22 cellular contexts compared by ENCODE assay signal in the genomic region with DNA sequence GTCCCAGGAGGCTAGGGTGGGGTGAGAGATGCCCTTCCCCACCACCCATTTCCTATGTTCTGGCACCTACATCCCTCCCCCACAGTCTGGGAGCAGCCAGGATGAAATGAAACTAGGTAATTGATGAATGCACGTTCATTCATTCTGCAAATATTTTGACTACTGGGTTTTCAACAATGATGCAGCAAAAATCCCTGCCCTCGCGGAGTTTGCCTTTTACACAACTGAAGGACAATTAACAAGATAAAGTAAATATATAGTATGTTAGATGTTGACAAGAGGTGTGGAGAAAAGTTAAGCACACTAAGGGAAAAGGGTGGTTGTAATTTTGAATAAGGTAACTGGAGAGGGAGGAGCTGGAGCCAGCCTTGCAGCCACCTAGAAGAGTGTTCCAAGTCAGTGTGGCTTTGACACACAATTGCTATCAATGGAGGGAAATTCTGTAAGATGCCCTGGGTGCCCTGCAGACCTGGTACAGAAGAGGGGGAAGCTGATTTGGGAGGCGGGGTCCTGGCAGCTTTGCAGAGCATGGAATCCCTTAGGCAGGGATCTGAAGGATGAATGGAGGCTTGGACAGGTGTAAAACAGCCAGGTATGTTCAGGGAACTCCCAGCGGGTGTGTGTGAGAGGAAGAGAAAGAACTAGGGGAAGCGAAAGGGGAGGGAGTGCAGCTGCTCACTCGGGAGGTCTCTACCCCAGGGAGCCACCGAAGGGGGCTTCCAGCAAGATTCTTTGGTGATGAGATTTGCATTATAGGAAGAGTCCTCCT. TPM values are rescaled to one million over a fixed set of nuclear protein-coding genes. Genes with fewer than 3 reads are reported as not detected.
DNase-seq lines count a peak whose midpoint lies in the region; ATAC-seq, FAIRE-seq and TF ChIP-seq lines count a peak whose summit lies in the region.
"Had no signal": no experiment of that assay in that cellular context is flagged by ENCODE, and none has a peak within 500 bp of the region (broad histone marks: within the 10 kb centered on the region; RNA-seq: fewer than 3 reads in every experiment).

No MANE protein-coding gene starts in this region.

- WGBS in K562 (ENCODE audit: insufficient coverage, low coverage, missing lambda C conversion rate), result under 1% methylated on average over 8 of the region's 8 CpGs

- H3K9me1 ChIP-seq in K562 (ENCODE audit: control insufficient read depth, insufficient read depth, low read length), result no peaks in the 10 kb centered on the region

- H3K4me2 ChIP-seq in K562 (ENCODE audit: insufficient read depth, low read length), result no peak overlapping the region

- no peak overlapping the region for H3K27ac ChIP-seq in K562 (ENCODE audit: extremely low read depth, low read depth, low read length)
- H3K27ac ChIP-seq: ovary, suprapubic skin had no signal

- peaks cover 17% of the 10 kb centered on the region for H3K27me3 Mint-ChIP-seq in nephron (ENCODE audit: low read depth)
- peaks cover 22% of the 10 kb centered on the region for H3K27me3 Mint-ChIP-seq in progenitor cell of endocrine pancreas

- intact Hi-C loops in K562 (cut with micrococcal nuclease), result no loop called here

- in situ Hi-C loops in K562 (cut with MboI), result no loop called here

- no peaks in the 10 kb centered on the region; the same call in 1 of the 2 replicates for H3K27me3 ChIP-seq in H7 (ENCODE audit: control insufficient read depth, insufficient read depth, low read length)
- peaks cover 0 to 22% of the 10 kb centered on the region in 2 experiments; a peak in 2 of 5 replicates for H3K27me3 ChIP-seq in K562 (ENCODE audit: control insufficient read depth in 2 of 2, insufficient read depth in 2 of 2, low read length in 2 of 2)
- H3K27me3 ChIP-seq: ovary had no signal

- POLR2A ChIA-PET in K562 (lab: Yijun Ruan, JAX), result interaction anchor here (0.6 kb wide), 2 partner anchors 9 to 72 kb away, joined by 3 to 4 read pairs; no protein-coding TSS in a partner anchor

- TF ChIP-seq POLR2A in K562 (conservative IDR thresholded peaks at IDR 0.05), result no peak

- no peak for TF ChIP-seq EP300 in K562 (IDR thresholded peaks at IDR 0.05; ENCODE audit: low read length)

- BruUV-seq in K562 (replicated peaks; lab: Mats Ljungman, UMichigan), result no TSS peak

- 0 out of 2 replicates have a peak, but pooled peaks cover 1% of the 10 kb centered on the region for H3K36me3 ChIP-seq in H7 (replicated peaks; ENCODE audit: control insufficient read depth, insufficient read depth, low read length)
- H3K36me3 ChIP-seq in K562 (ENCODE audit: control insufficient read depth, insufficient read depth, low read length), result no peaks in the 10 kb centered on the region
- H3K36me3 ChIP-seq: ovary, suprapubic skin had no signal

- H3K9me3 Mint-ChIP-seq in nephron, result no peaks in the 10 kb centered on the region
- no peaks in the 10 kb centered on the region for H3K9me3 Mint-ChIP-seq in progenitor cell of endocrine pancreas (ENCODE audit: low read depth)
- H3K9me3 Mint-ChIP-seq: central memory CD8-positive, alpha-beta T cell had no signal

- H2AFZ ChIP-seq in K562 (ENCODE audit: low read depth, low read length), result no peak overlapping the region

- CTCF ChIA-PET in K562 (lab: Yijun Ruan, JAX; ENCODE audit: low intra/inter-chr PET ratio), result no interaction called here

- H3K4me3 ChIP-seq in H7 (ENCODE audit: insufficient read depth, low read depth, low read length) (no peak overlapping the region), K562 (no peak overlapping the region)
- H3K4me3 ChIP-seq: ovary, suprapubic skin had no signal

- no peak for FAIRE-seq in K562 (lab: Jason Lieb, UNC)
- FAIRE-seq: GM12892 had no signal

- H4K20me1 ChIP-seq in K562 (replicated peaks; ENCODE audit: control insufficient read depth, insufficient read depth, low read length), result no peaks in the 10 kb centered on the region

- DNase-seq in AG08396 (ENCODE audit: low spot score) (peak; percentile 22), H7 (peak; percentile 44), K562 (ENCODE audit: extremely low read depth in 1 of 4, low spot score in 3 of 4) (no peak), progenitor cell of endocrine pancreas (ENCODE audit: low spot score, unreplicated experiment) (no peak), SIG-M5 (lab: John Stamatoyannopoulos, UW) (no peak)
- DNase-seq: activated gamma-delta T cell; amniotic stem cell; Calu3; effector CD8-positive, alpha-beta T cell; GF-D8; kidney glomerular epithelial cell; NCI-H146; NCI-H226; stimulated activated CD4-positive, alpha-beta T cell treated with anti-CD3 and anti-CD28 coated beads, Interleukin-4, amount 100 ng/mL, for 1 hour had no signal

- H3K36me3 Mint-ChIP-seq in nephron (ENCODE audit: low read depth), result no peaks in the 10 kb centered on the region
- H3K36me3 Mint-ChIP-seq in progenitor cell of endocrine pancreas (ENCODE audit: insufficient read depth), result no peaks in the 10 kb centered on the region

- no peak for ATAC-seq in K562
- no peak for ATAC-seq in GM19023 (IDR thresholded peaks at IDR 0.05; ENCODE audit: unreplicated experiment)
- no peak for ATAC-seq in HG03565 (IDR thresholded peaks at IDR 0.05; ENCODE audit: unreplicated experiment)

- no peaks in the 10 kb centered on the region for H3K9me3 ChIP-seq in K562 (replicated peaks; ENCODE audit: control insufficient read depth, insufficient read depth, low read depth, low read length)
- H3K9me3 ChIP-seq: ovary, suprapubic skin had no signal

- TF ChIP-seq RAD21 in K562 (CRISPR knock-in tag; conservative IDR thresholded peaks at IDR 0.05 in 1 of 2, IDR thresholded peaks at IDR 0.05 in 1 of 2), result no peak

- TF ChIP-seq CTCF in K562 (IDR thresholded peaks at IDR 0.05 in 2 of 3, conservative IDR thresholded peaks at IDR 0.05 in 1 of 3; ENCODE audit: insufficient read depth in 2 of 3, low read depth in 1 of 3, low read length in 3 of 3) (no peak), nephron (IDR thresholded peaks at IDR 0.05; ENCODE audit: unreplicated experiment in 3 of 3) (no peak), progenitor cell of endocrine pancreas (IDR thresholded peaks at IDR 0.05; ENCODE audit: unreplicated experiment) (no peak)

- H3K4me3 Mint-ChIP-seq in nephron, result no peak overlapping the region
- no peak overlapping the region for H3K4me3 Mint-ChIP-seq in progenitor cell of endocrine pancreas (ENCODE audit: low read depth)
- H3K4me3 Mint-ChIP-seq: central memory CD8-positive, alpha-beta T cell had no signal

- H3K9ac ChIP-seq in K562 (ENCODE audit: insufficient read depth in 1 of 2, low read depth in 2 of 2, low read length in 2 of 2), result no peak overlapping the region

- H3K4me1 Mint-ChIP-seq in nephron (peaks cover 23% of the 10 kb centered on the region), progenitor cell of endocrine pancreas (ENCODE audit: low read depth) (peaks cover 20% of the 10 kb centered on the region)

- H3K27ac Mint-ChIP-seq in nephron, result peak overlapping the region in 2 of 3 experiments; percentile 16 to 61
- H3K27ac Mint-ChIP-seq in progenitor cell of endocrine pancreas, result no peak overlapping the region

- no peaks in the 10 kb centered on the region for H3K79me2 ChIP-seq in K562 (ENCODE audit: control insufficient read depth, insufficient read depth, low read length)

- H3K4me1 ChIP-seq in K562 (replicated peaks in 1 of 2; ENCODE audit: control insufficient read depth in 2 of 2, insufficient read depth in 2 of 2, low read length in 2 of 2), result peaks cover 12 to 23% of the 10 kb centered on the region in 2 experiments

TF ChIP-seq in K562, 482 proteins besides CTCF, POLR2A, EP300 and RAD21:
- TF ChIP-seq MAFG (tag; conservative IDR thresholded peaks at IDR 0.05) (peak; percentile 50), ZNF24 (IDR thresholded peaks at IDR 0.05) (0 out of 2 replicates have a peak, but pooled peaks have one; percentile 52), ZNF253 (CRISPR knock-in tag; conservative IDR thresholded peaks at IDR 0.05) (no peak), BRD4 (IDR thresholded peaks at IDR 0.05) (no peak), ZNF316 (IDR thresholded peaks at IDR 0.05) (peak; percentile 48; the same call in 1 of the 2 replicates), NFE2 (IDR thresholded peaks at IDR 0.05; ENCODE audit: low read depth) (peak; percentile 67), C11orf30 (IDR thresholded peaks at IDR 0.05; ENCODE audit: low read depth) (peak; percentile 35; the same call in 1 of the 2 replicates)
TF ChIP-seq in K562: peak in this region for 5.

RNA-seq across cellular contexts. Expression of a gene that starts 2.5 kb away (rescaled TPM):
- 7.3 and 7.5 TPM in 2 replicates for total RNA-seq in H7 (2014; rRNA removed; shearing (Covaris generic))
- 0.62 and 2.3 TPM in 2 replicates for total RNA-seq in K562 (2011; cell fraction: chromatin; rRNA removed; ENCODE audit: low replicate concordance)
- total RNA-seq in K562 (2011; cell fraction: nucleolus; rRNA removed), result 0.79 and 2.2 TPM in 2 replicates
- total RNA-seq in K562 (2011; cell fraction: nucleoplasm; rRNA removed), result 0.44 and 1.2 TPM in 2 replicates
- total RNA-seq in K562 (2014; rRNA removed) (0.32 TPM in 1 of 2 replicates, not detected in the other), K562 (2014; rRNA removed; fragmentation: Illumina TruSeq; extraction: Trizol) (0.10 and 0.18 TPM in 2 replicates), K562 (2015; rRNA removed; fragmentation: Illumina TruSeq; extraction: Trizol) (0.14 and 0.23 TPM in 2 replicates), K562 (2021) (0.40 and 0.47 TPM in 2 replicates), progenitor cell of endocrine pancreas (7.4 and 7.6 TPM in 2 replicates)
- polyA plus RNA-seq in K562 (2011; rRNA removed) (0.22 and 1.1 TPM in 2 replicates), K562 (2014; fragmentation: Illumina TruSeq; extraction: Trizol) (2.1 and 2.6 TPM in 2 replicates), K562 (2014; fragmentation: Nextera tagmentation; extraction: Ambion mirVana) (under 1 TPM; 0.59 to 0.81 TPM), K562 (2014; rRNA removed) (0.09 and 0.49 TPM in 2 replicates)
- polyA plus RNA-seq in K562 (2011; cell fraction: cytosol; rRNA removed), result 1.3 and 3.2 TPM in 2 replicates
- polyA plus RNA-seq in K562 (2011; cell fraction: nucleus; rRNA removed), result 1.1 and 1.2 TPM in 2 replicates
- polyA plus RNA-seq in K562 (2012), result 0.73 and 2.3 TPM in 2 replicates
- polyA minus RNA-seq in K562 (2011; rRNA and poly(A)+ RNA removed), result 0.32 and 0.60 TPM in 2 replicates
- polyA minus RNA-seq in K562 (2011; cell fraction: cytosol; rRNA and poly(A)+ RNA removed), result 0.64 and 2.3 TPM in 2 replicates
- 1.1 and 3.0 TPM in 2 replicates for polyA minus RNA-seq in K562 (2011; cell fraction: nucleus; rRNA and poly(A)+ RNA removed)
- total RNA-seq: mononuclear cell had no signal

Comparison
In these comparisons a context has a peak if more than half of its experiments do, and no peak if none do; other contexts are left out.
1. DNase-seq: peak in AG08396 (single experiment) and H7 (single experiment); none in K562 (0 of 4), progenitor cell of endocrine pancreas (single experiment) and SIG-M5 (single experiment).